In the genomic region with DNA sequence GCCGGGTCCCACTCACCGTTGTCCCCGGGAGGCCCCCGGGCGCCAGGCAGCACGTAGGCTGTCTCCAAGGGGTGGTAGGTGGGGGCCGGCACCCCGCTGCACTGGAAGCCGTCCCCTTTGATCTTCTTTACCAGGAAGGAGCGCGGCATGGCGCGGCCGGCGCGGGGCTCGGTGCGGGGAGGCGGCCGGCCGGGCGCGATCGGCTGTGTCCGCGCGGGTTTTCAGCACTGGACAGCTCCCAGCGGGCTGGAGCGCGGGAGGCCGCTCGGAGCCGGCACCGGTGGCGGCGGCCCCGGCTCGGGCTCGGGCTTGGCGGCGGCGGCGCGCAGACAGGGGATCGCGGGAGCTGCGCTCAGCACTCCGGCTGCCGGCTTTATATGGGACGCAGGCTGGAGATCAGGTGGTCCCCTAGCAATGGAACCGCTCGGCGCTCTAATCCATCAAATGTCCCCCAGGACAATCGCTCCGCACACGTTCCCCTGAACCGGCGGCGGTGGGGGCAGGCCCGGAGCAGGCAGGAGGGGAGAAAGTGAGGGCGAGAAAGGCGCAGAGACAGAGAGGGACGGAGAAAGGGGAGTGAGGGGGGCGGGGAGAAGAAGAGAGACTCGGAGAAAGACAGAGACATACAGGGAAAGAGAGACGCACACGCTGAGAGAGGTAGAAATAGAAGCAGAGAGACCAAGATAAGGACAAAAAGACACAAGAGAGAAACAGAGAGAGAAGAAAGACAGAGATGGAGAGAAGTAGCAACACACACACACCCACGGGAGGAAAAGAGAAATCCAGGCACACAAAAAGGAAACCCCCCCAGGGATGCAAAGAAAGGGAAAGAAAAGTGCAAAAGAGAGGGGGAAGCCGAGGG, we compare ENCODE assay signal across 1 cellular context.
TF ChIP-seq lines count a peak whose summit lies in the region.

A gene (minus strand): TSS at position 350 of the 862 bp plus-strand sequence. CDS start 201 bp downstream, at position 149.

TF ChIP-seq in HepG2, 621 proteins besides CTCF, POLR2A, EP300 and RAD21 (continues in another document):
- TF ChIP-seq, protein P1, sequence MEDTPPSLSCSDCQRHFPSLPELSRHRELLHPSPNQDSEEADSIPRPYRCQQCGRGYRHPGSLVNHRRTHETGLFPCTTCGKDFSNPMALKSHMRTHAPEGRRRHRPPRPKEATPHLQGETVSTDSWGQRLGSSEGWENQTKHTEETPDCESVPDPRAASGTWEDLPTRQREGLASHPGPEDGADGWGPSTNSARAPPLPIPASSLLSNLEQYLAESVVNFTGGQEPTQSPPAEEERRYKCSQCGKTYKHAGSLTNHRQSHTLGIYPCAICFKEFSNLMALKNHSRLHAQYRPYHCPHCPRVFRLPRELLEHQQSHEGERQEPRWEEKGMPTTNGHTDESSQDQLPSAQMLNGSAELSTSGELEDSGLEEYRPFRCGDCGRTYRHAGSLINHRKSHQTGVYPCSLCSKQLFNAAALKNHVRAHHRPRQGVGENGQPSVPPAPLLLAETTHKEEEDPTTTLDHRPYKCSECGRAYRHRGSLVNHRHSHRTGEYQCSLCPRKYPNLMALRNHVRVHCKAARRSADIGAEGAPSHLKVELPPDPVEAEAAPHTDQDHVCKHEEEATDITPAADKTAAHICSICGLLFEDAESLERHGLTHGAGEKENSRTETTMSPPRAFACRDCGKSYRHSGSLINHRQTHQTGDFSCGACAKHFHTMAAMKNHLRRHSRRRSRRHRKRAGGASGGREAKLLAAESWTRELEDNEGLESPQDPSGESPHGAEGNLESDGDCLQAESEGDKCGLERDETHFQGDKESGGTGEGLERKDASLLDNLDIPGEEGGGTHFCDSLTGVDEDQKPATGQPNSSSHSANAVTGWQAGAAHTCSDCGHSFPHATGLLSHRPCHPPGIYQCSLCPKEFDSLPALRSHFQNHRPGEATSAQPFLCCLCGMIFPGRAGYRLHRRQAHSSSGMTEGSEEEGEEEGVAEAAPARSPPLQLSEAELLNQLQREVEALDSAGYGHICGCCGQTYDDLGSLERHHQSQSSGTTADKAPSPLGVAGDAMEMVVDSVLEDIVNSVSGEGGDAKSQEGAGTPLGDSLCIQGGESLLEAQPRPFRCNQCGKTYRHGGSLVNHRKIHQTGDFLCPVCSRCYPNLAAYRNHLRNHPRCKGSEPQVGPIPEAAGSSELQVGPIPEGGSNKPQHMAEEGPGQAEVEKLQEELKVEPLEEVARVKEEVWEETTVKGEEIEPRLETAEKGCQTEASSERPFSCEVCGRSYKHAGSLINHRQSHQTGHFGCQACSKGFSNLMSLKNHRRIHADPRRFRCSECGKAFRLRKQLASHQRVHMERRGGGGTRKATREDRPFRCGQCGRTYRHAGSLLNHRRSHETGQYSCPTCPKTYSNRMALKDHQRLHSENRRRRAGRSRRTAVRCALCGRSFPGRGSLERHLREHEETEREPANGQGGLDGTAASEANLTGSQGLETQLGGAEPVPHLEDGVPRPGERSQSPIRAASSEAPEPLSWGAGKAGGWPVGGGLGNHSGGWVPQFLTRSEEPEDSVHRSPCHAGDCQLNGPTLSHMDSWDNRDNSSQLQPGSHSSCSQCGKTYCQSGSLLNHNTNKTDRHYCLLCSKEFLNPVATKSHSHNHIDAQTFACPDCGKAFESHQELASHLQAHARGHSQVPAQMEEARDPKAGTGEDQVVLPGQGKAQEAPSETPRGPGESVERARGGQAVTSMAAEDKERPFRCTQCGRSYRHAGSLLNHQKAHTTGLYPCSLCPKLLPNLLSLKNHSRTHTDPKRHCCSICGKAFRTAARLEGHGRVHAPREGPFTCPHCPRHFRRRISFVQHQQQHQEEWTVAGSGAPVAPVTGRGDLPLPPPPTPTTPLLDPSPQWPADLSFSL (CRISPR knock-in tag; IDR thresholded peaks at IDR 0.05): no peak
- TF ChIP-seq HOXD1 (CRISPR knock-in tag; IDR thresholded peaks at IDR 0.05) (peak; percentile 95; the same call in 1 of the 2 replicates), NFKBIZ (CRISPR knock-in tag; IDR thresholded peaks at IDR 0.05) (no peak), BRCA1 (CRISPR knock-in tag; IDR thresholded peaks at IDR 0.05) (peak; percentile 96; the same call in 1 of the 2 replicates), ZNF83 (CRISPR knock-in tag; IDR thresholded peaks at IDR 0.05; ENCODE audit: borderline replicate concordance) (peak; percentile 80; the same call in 1 of the 2 replicates), CEBPG (CRISPR knock-in tag; IDR thresholded peaks at IDR 0.05) (no peak), STAG1 (CRISPR knock-in tag; IDR thresholded peaks at IDR 0.05) (peak; percentile 37), ZBTB8A (CRISPR knock-in tag; IDR thresholded peaks at IDR 0.05; ENCODE audit: borderline replicate concordance, low read depth) (no peak), GTF3A (CRISPR knock-in tag; conservative IDR thresholded peaks at IDR 0.05) (0 out of 2 replicates have a peak, but pooled peaks have one; percentile 17), ZNF136 (CRISPR knock-in tag; IDR thresholded peaks at IDR 0.05; ENCODE audit: low read depth) (no peak), FOXC1 (CRISPR knock-in tag; IDR thresholded peaks at IDR 0.05; ENCODE audit: borderline replicate concordance) (peak; percentile 94; the same call in 1 of the 2 replicates), ZNF251 (CRISPR knock-in tag; IDR thresholded peaks at IDR 0.05) (no peak), HES4 (CRISPR knock-in tag; IDR thresholded peaks at IDR 0.05; ENCODE audit: borderline replicate concordance) (peak; percentile 100), CCAR2 (optimal IDR thresholded peaks at IDR 0.05; ENCODE audit: low read depth, low read length) (no peak), PCBP2 (optimal IDR thresholded peaks at IDR 0.05; ENCODE audit: low read depth, low read length, poor library complexity, severe bottlenecking) (no peak), ZNF589 (CRISPR knock-in tag; conservative IDR thresholded peaks at IDR 0.05) (peak; percentile 78; the same call in 1 of the 2 replicates), ZFX (CRISPR knock-in tag; IDR thresholded peaks at IDR 0.05; ENCODE audit: low read depth) (peak; percentile 66), U2AF1 (optimal IDR thresholded peaks at IDR 0.05; ENCODE audit: low read depth, low read length) (no peak), SIX4 (CRISPR knock-in tag; IDR thresholded peaks at IDR 0.05) (peak; percentile 84; the same call in 1 of the 2 replicates), ZKSCAN5 (CRISPR knock-in tag; IDR thresholded peaks at IDR 0.05) (no peak), SIN3B (IDR thresholded peaks at IDR 0.05; ENCODE audit: low read length) (peak; percentile 53; the same call in 1 of the 2 replicates), ZNF124 (CRISPR knock-in tag; IDR thresholded peaks at IDR 0.05) (peak; percentile 93; the same call in 1 of the 2 replicates), ZFP90 (CRISPR knock-in tag; IDR thresholded peaks at IDR 0.05; ENCODE audit: borderline replicate concordance) (peak; percentile 96; the same call in 1 of the 2 replicates), MEIS1 (CRISPR knock-in tag; IDR thresholded peaks at IDR 0.05; ENCODE audit: borderline replicate concordance) (no peak)
- TF ChIP-seq, protein P2, sequence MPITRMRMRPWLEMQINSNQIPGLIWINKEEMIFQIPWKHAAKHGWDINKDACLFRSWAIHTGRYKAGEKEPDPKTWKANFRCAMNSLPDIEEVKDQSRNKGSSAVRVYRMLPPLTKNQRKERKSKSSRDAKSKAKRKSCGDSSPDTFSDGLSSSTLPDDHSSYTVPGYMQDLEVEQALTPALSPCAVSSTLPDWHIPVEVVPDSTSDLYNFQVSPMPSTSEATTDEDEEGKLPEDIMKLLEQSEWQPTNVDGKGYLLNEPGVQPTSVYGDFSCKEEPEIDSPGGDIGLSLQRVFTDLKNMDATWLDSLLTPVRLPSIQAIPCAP (CRISPR knock-in tag; IDR thresholded peaks at IDR 0.05; ENCODE audit: low read depth): peak; percentile 66; the same call in 1 of the 2 replicates
- TF ChIP-seq, protein P3, sequence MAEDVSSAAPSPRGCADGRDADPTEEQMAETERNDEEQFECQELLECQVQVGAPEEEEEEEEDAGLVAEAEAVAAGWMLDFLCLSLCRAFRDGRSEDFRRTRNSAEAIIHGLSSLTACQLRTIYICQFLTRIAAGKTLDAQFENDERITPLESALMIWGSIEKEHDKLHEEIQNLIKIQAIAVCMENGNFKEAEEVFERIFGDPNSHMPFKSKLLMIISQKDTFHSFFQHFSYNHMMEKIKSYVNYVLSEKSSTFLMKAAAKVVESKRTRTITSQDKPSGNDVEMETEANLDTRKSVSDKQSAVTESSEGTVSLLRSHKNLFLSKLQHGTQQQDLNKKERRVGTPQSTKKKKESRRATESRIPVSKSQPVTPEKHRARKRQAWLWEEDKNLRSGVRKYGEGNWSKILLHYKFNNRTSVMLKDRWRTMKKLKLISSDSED (CRISPR knock-in tag; IDR thresholded peaks at IDR 0.05): peak; percentile 77; the same call in 1 of the 2 replicates
- TF ChIP-seq, protein P4, sequence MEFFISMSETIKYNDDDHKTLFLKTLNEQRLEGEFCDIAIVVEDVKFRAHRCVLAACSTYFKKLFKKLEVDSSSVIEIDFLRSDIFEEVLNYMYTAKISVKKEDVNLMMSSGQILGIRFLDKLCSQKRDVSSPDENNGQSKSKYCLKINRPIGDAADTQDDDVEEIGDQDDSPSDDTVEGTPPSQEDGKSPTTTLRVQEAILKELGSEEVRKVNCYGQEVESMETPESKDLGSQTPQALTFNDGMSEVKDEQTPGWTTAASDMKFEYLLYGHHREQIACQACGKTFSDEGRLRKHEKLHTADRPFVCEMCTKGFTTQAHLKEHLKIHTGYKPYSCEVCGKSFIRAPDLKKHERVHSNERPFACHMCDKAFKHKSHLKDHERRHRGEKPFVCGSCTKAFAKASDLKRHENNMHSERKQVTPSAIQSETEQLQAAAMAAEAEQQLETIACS (CRISPR knock-in tag; IDR thresholded peaks at IDR 0.05): peak; percentile 83
- TF ChIP-seq, protein P5, sequence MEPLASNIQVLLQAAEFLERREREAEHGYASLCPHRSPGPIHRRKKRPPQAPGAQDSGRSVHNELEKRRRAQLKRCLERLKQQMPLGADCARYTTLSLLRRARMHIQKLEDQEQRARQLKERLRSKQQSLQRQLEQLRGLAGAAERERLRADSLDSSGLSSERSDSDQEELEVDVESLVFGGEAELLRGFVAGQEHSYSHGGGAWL (CRISPR knock-in tag; IDR thresholded peaks at IDR 0.05): peak; percentile 99
- TF ChIP-seq, protein P6, sequence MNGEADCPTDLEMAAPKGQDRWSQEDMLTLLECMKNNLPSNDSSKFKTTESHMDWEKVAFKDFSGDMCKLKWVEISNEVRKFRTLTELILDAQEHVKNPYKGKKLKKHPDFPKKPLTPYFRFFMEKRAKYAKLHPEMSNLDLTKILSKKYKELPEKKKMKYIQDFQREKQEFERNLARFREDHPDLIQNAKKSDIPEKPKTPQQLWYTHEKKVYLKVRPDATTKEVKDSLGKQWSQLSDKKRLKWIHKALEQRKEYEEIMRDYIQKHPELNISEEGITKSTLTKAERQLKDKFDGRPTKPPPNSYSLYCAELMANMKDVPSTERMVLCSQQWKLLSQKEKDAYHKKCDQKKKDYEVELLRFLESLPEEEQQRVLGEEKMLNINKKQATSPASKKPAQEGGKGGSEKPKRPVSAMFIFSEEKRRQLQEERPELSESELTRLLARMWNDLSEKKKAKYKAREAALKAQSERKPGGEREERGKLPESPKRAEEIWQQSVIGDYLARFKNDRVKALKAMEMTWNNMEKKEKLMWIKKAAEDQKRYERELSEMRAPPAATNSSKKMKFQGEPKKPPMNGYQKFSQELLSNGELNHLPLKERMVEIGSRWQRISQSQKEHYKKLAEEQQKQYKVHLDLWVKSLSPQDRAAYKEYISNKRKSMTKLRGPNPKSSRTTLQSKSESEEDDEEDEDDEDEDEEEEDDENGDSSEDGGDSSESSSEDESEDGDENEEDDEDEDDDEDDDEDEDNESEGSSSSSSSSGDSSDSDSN (CRISPR knock-in tag; IDR thresholded peaks at IDR 0.05): peak; percentile 99
- TF ChIP-seq, protein P7, sequence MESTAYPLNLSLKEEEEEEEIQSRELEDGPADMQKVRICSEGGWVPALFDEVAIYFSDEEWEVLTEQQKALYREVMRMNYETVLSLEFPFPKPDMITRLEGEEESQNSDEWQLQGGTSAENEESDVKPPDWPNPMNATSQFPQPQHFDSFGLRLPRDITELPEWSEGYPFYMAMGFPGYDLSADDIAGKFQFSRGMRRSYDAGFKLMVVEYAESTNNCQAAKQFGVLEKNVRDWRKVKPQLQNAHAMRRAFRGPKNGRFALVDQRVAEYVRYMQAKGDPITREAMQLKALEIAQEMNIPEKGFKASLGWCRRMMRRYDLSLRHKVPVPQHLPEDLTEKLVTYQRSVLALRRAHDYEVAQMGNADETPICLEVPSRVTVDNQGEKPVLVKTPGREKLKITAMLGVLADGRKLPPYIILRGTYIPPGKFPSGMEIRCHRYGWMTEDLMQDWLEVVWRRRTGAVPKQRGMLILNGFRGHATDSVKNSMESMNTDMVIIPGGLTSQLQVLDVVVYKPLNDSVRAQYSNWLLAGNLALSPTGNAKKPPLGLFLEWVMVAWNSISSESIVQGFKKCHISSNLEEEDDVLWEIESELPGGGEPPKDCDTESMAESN (CRISPR knock-in tag; conservative IDR thresholded peaks at IDR 0.05): peak; percentile 99
- TF ChIP-seq, protein P8, sequence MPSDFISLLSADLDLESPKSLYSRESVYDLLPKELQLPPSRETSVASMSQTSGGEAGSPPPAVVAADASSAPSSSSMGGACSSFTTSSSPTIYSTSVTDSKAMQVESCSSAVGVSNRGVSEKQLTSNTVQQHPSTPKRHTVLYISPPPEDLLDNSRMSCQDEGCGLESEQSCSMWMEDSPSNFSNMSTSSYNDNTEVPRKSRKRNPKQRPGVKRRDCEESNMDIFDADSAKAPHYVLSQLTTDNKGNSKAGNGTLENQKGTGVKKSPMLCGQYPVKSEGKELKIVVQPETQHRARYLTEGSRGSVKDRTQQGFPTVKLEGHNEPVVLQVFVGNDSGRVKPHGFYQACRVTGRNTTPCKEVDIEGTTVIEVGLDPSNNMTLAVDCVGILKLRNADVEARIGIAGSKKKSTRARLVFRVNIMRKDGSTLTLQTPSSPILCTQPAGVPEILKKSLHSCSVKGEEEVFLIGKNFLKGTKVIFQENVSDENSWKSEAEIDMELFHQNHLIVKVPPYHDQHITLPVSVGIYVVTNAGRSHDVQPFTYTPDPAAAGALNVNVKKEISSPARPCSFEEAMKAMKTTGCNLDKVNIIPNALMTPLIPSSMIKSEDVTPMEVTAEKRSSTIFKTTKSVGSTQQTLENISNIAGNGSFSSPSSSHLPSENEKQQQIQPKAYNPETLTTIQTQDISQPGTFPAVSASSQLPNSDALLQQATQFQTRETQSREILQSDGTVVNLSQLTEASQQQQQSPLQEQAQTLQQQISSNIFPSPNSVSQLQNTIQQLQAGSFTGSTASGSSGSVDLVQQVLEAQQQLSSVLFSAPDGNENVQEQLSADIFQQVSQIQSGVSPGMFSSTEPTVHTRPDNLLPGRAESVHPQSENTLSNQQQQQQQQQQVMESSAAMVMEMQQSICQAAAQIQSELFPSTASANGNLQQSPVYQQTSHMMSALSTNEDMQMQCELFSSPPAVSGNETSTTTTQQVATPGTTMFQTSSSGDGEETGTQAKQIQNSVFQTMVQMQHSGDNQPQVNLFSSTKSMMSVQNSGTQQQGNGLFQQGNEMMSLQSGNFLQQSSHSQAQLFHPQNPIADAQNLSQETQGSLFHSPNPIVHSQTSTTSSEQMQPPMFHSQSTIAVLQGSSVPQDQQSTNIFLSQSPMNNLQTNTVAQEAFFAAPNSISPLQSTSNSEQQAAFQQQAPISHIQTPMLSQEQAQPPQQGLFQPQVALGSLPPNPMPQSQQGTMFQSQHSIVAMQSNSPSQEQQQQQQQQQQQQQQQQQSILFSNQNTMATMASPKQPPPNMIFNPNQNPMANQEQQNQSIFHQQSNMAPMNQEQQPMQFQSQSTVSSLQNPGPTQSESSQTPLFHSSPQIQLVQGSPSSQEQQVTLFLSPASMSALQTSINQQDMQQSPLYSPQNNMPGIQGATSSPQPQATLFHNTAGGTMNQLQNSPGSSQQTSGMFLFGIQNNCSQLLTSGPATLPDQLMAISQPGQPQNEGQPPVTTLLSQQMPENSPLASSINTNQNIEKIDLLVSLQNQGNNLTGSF (CRISPR knock-in tag; IDR thresholded peaks at IDR 0.05): peak; percentile 99
- TF ChIP-seq, protein P9, sequence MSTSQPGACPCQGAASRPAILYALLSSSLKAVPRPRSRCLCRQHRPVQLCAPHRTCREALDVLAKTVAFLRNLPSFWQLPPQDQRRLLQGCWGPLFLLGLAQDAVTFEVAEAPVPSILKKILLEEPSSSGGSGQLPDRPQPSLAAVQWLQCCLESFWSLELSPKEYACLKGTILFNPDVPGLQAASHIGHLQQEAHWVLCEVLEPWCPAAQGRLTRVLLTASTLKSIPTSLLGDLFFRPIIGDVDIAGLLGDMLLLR (CRISPR knock-in tag; IDR thresholded peaks at IDR 0.05): peak; percentile 96
